Comparison of ENCODE assay signal across 1 cellular context in the genomic region with DNA sequence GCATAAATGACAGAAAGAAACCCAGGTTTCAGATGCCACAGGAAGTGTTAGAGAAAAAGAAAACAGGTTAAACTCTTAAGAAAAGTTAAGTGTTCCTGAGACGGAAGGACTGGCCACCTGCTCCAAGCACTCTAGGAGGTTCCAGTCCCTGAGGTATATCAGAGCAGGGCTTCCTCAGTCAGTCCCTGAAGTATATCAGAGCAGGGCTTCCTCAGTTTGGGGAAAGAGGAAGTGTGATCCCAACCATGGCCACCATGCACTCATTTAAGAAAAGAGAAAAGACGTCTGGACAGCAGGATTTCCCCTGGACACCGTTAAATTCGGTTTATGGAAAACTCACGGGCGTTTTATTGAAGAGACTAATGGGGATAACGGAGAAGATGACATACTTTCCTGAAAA.
TF ChIP-seq lines count a peak whose summit lies in the region.

No MANE protein-coding gene starts in this region.

TF ChIP-seq in SK-N-SH treated with all-trans-retinoic acid at 6 μM for 48 hours, 23 proteins besides CTCF, POLR2A, EP300 and RAD21 (continued from another document):
- TF ChIP-seq, protein P1, sequence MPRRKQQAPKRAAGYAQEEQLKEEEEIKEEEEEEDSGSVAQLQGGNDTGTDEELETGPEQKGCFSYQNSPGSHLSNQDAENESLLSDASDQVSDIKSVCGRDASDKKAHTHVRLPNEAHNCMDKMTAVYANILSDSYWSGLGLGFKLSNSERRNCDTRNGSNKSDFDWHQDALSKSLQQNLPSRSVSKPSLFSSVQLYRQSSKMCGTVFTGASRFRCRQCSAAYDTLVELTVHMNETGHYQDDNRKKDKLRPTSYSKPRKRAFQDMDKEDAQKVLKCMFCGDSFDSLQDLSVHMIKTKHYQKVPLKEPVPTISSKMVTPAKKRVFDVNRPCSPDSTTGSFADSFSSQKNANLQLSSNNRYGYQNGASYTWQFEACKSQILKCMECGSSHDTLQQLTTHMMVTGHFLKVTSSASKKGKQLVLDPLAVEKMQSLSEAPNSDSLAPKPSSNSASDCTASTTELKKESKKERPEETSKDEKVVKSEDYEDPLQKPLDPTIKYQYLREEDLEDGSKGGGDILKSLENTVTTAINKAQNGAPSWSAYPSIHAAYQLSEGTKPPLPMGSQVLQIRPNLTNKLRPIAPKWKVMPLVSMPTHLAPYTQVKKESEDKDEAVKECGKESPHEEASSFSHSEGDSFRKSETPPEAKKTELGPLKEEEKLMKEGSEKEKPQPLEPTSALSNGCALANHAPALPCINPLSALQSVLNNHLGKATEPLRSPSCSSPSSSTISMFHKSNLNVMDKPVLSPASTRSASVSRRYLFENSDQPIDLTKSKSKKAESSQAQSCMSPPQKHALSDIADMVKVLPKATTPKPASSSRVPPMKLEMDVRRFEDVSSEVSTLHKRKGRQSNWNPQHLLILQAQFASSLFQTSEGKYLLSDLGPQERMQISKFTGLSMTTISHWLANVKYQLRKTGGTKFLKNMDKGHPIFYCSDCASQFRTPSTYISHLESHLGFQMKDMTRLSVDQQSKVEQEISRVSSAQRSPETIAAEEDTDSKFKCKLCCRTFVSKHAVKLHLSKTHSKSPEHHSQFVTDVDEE (CRISPR knock-in tag; IDR thresholded peaks at IDR 0.05) = no peak
- TF ChIP-seq BACH2 (CRISPR knock-in tag; IDR thresholded peaks at IDR 0.05; ENCODE audit: borderline replicate concordance) (no peak), RARB (CRISPR knock-in tag; IDR thresholded peaks at IDR 0.05) (no peak), ZNF8 (CRISPR knock-in tag; IDR thresholded peaks at IDR 0.05) (no peak), ZFP3 (CRISPR knock-in tag; IDR thresholded peaks at IDR 0.05) (no peak), ZNF565 (CRISPR knock-in tag; conservative IDR thresholded peaks at IDR 0.05; ENCODE audit: low read depth) (no peak), GLIS3 (CRISPR knock-in tag; IDR thresholded peaks at IDR 0.05) (no peak), TOX (CRISPR knock-in tag; IDR thresholded peaks at IDR 0.05; ENCODE audit: borderline replicate concordance) (no peak)
